37 cellular contexts compared by ENCODE assay signal in genomic region chr15:98999233-98999632, GRCh38. TPM values are rescaled to one million over a fixed set of nuclear protein-coding genes. Genes with fewer than 3 reads are reported as not detected.
"Had no signal": no experiment of that assay in that cellular context is flagged by ENCODE, and none has a peak within 500 bp of the region (broad histone marks: within the 10 kb centered on the region; RNA-seq: fewer than 3 reads in every experiment).

No MANE protein-coding gene starts in this region.

- ATAC-seq: activated CD8-positive, alpha-beta T cell treated with anti-CD3 and anti-CD28 coated beads for 36 hours; activated naive CD4-positive, alpha-beta T cell treated with anti-CD3 and anti-CD28 coated beads, Interleukin-2, amount 50 U/mL, for 72 hours; activated T-cell treated with anti-CD3 and anti-CD28 coated beads, Interleukin-2, amount 50 U/mL, for 4 hours; activated T-cell treated with anti-CD3 and anti-CD28 coated beads, Interleukin-2, amount 50 U/mL, for 72 hours; activated T-helper 17 cell treated with anti-CD3 and anti-CD28 coated beads, Interleukin-2, amount 50 U/mL, for 72 hours; body of pancreas had no signal

- H3K9me3 ChIP-seq: adrenal gland, body of pancreas had no signal

- H3K36me3 ChIP-seq: adrenal gland, brain microvascular endothelial cell, breast epithelium had no signal

- H3K27ac ChIP-seq: adrenal gland, body of pancreas, brain microvascular endothelial cell, breast epithelium, VCaP had no signal

- H3K4me1 ChIP-seq: adrenal gland, body of pancreas, breast epithelium had no signal

- H3K4me3 ChIP-seq: adrenal gland, body of pancreas, breast epithelium had no signal

- FAIRE-seq: astrocyte, TTC549 had no signal

- H3K27me3 ChIP-seq: adrenal gland, body of pancreas, brain microvascular endothelial cell, breast epithelium had no signal

- DNase-seq: activated B cell treated with CpG ODN at 0.5 μM for 24 hours; activated CD4-positive, alpha-beta memory T cell treated with anti-CD3 and anti-CD28 coated beads for 36 hours; activated CD4-positive, alpha-beta T cell treated with anti-CD3 and anti-CD28 coated beads for 4 hours; activated CD4-positive, alpha-beta T cell treated with anti-CD3 and anti-CD28 coated beads, Interleukin-2, amount 10 ng/mL, durations not matched to agents 24 days and 14 days; activated CD4-positive, alpha-beta T cell treated with anti-CD3 and anti-CD28 coated beads, Interleukin-2, amount 50 U/mL, for 1 hour; activated CD4-positive, alpha-beta T cell treated with anti-CD3 and anti-CD28 coated beads, Interleukin-2, amount 50 U/mL, for 4 hours; activated CD4-positive, CD25-positive, alpha-beta regulatory T cell treated with anti-CD3 and anti-CD28 coated beads, Interleukin-2, amount 50 U/mL, for 72 hours; activated CD8-positive, alpha-beta memory T cell treated with anti-CD3 and anti-CD28 coated beads, Interleukin-2, amount 50 U/mL, for 4 hours; activated CD8-positive, alpha-beta T cell treated with anti-CD3 and anti-CD28 coated beads for 36 hours; activated effector memory CD4-positive, alpha-beta T cell treated with anti-CD3 and anti-CD28 coated beads, Interleukin-2, amount 50 U/mL, for 16 hours; activated gamma-delta T cell treated with Interleukin-2 at 50 U/mL for 16 hours; activated naive CD4-positive, alpha-beta T cell; activated naive CD4-positive, alpha-beta T cell treated with anti-CD3 and anti-CD28 coated beads for 36 hours; activated naive CD4-positive, alpha-beta T cell treated with anti-CD3 and anti-CD28 coated beads, Interleukin-2, amount 50 U/mL, for 16 hours; activated naive CD8-positive, alpha-beta T cell treated with anti-CD3 and anti-CD28 coated beads for 36 hours; activated T-cell treated with anti-CD3 and anti-CD28 coated beads for 4 hours; activated T-cell treated with anti-CD3 and anti-CD28 coated beads, Interleukin-2, amount 50 U/mL, for 1 hour; activated T-cell treated with anti-CD3 and anti-CD28 coated beads, Interleukin-2, amount 50 U/mL, for 4 hours; activated T-cell treated with anti-CD3 and anti-CD28 coated beads, Interleukin-2, amount 50 U/mL, for 72 hours; adrenal gland; amniotic stem cell; aorta; body of pancreas; brain microvascular endothelial cell; cerebellar nuclear complex; T-helper 1 cell; T-helper 2 cell; T-helper 9 cell had no signal

RNA-seq across cellular contexts. Expression of gene PGPEP1L, which starts 8.4 kb away (rescaled TPM):
- total RNA-seq: activated B cell treated with CpG ODN at 0.5 μM for 24 hours; activated CD4-positive, alpha-beta memory T cell treated with anti-CD3 and anti-CD28 coated beads for 36 hours; activated CD4-positive, alpha-beta T cell treated with anti-CD3 and anti-CD28 coated beads, Interleukin-2, amount 10 ng/mL, durations not matched to agents 24 days and 14 days; activated CD8-positive, alpha-beta memory T cell treated with anti-CD3 and anti-CD28 coated beads for 36 hours; activated CD8-positive, alpha-beta T cell treated with anti-CD3 and anti-CD28 coated beads for 36 hours; activated naive CD4-positive, alpha-beta T cell treated with anti-CD3 and anti-CD28 coated beads for 36 hours; activated naive CD4-positive, alpha-beta T cell treated with anti-CD3 and anti-CD28 coated beads, Interleukin-2, amount 50 U/mL, for 72 hours; activated naive CD8-positive, alpha-beta T cell treated with anti-CD3 and anti-CD28 coated beads for 36 hours; activated T-cell treated with anti-CD3 and anti-CD28 coated beads, Interleukin-2, amount 50 U/mL, for 4 hours; activated T-cell treated with anti-CD3 and anti-CD28 coated beads, Interleukin-2, amount 50 U/mL, for 72 hours; activated T-helper 1 cell treated with anti-CD3 and anti-CD28 coated beads, Interleukin-12 subunit alpha, Interleukin-12 subunit beta, Interleukin-2, Interleukin-4 antibody, amounts not matched to agents 30 ng/mL and 10 ng/mL and 1 ng/mL, durations not matched to agents 14 hours and 24 hours and 36 hours; activated T-helper 17 cell treated with anti-CD3 and anti-CD28 coated beads, Interleukin-2, amount 50 U/mL, for 72 hours; adrenal gland; astrocyte; body of pancreas; breast epithelium; chondrocyte had no signal
